Comparison of ENCODE assay signal across 1 cellular context in genomic region chr17:82065638-82066303, GRCh38.
A peak's percentile ranks its signal among the peaks of the same experiment; 100 is the strongest.
TF ChIP-seq lines count a peak whose summit lies in the region.

DUS1L (minus strand) TSS chr17:82065804; CDS start chr17:82065059, 745 bp downstream.

TF ChIP-seq in K562, 482 proteins besides CTCF, POLR2A, EP300 and RAD21 (continued from another document and continues in another):
- TF ChIP-seq TSHZ1 (CRISPR knock-in tag; IDR thresholded peaks at IDR 0.05): no peak
- TF ChIP-seq ETS2 (tag; IDR thresholded peaks at IDR 0.05; ENCODE audit: borderline replicate concordance, poor library complexity, severe bottlenecking): no peak
- 0 out of 2 replicates have a peak, but pooled peaks have one; percentile 19 for TF ChIP-seq ZNF311 (CRISPR knock-in tag; IDR thresholded peaks at IDR 0.05)
- TF ChIP-seq ZNF436 (CRISPR knock-in tag; IDR thresholded peaks at IDR 0.05): no peak
- TF ChIP-seq TARDBP (IDR thresholded peaks at IDR 0.05): no peak; the same call in 1 of the 2 replicates
- no peak for TF ChIP-seq SMARCA5 (IDR thresholded peaks at IDR 0.05)
- no peak for TF ChIP-seq HSF4 (CRISPR knock-in tag; IDR thresholded peaks at IDR 0.05; ENCODE audit: borderline replicate concordance)
- TF ChIP-seq ILF3 (IDR thresholded peaks at IDR 0.05; ENCODE audit: borderline replicate concordance): no peak
- TF ChIP-seq JUND (IDR thresholded peaks at IDR 0.05; ENCODE audit: borderline replicate concordance, low read depth, low read length): peak; percentile 79
- TF ChIP-seq JUND (tag; IDR thresholded peaks at IDR 0.05; ENCODE audit: borderline replicate concordance, low read depth, low read length): no peak; the same call in 2 of the 3 replicates
- no peak for TF ChIP-seq ZNF398 (CRISPR knock-in tag; IDR thresholded peaks at IDR 0.05)
- TF ChIP-seq THRB (CRISPR knock-in tag; conservative IDR thresholded peaks at IDR 0.05): no peak
- no peak for TF ChIP-seq ZNF780A (CRISPR knock-in tag; IDR thresholded peaks at IDR 0.05)
- peak; percentile 81 for TF ChIP-seq MYC (IDR thresholded peaks at IDR 0.05; ENCODE audit: low read depth, low read length)
- no peak; the same call in 1 of the 2 replicates for TF ChIP-seq MYC (CRISPR knock-in tag; IDR thresholded peaks at IDR 0.05; ENCODE audit: borderline replicate concordance, low read depth)
- TF ChIP-seq DACH1 (IDR thresholded peaks at IDR 0.05; ENCODE audit: partially characterized antibody): no peak
- peak; percentile 79; the same call in 1 of the 2 replicates for TF ChIP-seq XRCC5 (IDR thresholded peaks at IDR 0.05; ENCODE audit: low read depth, low read length)
- TF ChIP-seq MXI1 (IDR thresholded peaks at IDR 0.05; ENCODE audit: low read depth, low read length): no peak
- TF ChIP-seq MTA1 (IDR thresholded peaks at IDR 0.05; ENCODE audit: borderline replicate concordance): no peak
- peak; percentile 94 for TF ChIP-seq ESRRA (IDR thresholded peaks at IDR 0.05; ENCODE audit: borderline replicate concordance, low read depth)
- peak; percentile 50; the same call in 1 of the 2 replicates for TF ChIP-seq VEZF1 (CRISPR knock-in tag; IDR thresholded peaks at IDR 0.05)
- TF ChIP-seq, protein P1, sequence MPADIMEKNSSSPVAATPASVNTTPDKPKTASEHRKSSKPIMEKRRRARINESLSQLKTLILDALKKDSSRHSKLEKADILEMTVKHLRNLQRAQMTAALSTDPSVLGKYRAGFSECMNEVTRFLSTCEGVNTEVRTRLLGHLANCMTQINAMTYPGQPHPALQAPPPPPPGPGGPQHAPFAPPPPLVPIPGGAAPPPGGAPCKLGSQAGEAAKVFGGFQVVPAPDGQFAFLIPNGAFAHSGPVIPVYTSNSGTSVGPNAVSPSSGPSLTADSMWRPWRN (IDR thresholded peaks at IDR 0.05; ENCODE audit: low read depth): no peak
- no peak for TF ChIP-seq KLF1 (tag; IDR thresholded peaks at IDR 0.05)
- TF ChIP-seq ZKSCAN1 (IDR thresholded peaks at IDR 0.05; ENCODE audit: low read depth, low read length): peak; percentile 66; the same call in 1 of the 2 replicates
- no peak for TF ChIP-seq ARID2 (IDR thresholded peaks at IDR 0.05)
- TF ChIP-seq BDP1 (IDR thresholded peaks at IDR 0.05; ENCODE audit: insufficient read depth, insufficient read length): no peak
- peak; percentile 81; the same call in 1 of the 2 replicates for TF ChIP-seq ZC3H11A (IDR thresholded peaks at IDR 0.05; ENCODE audit: low read depth, low read length)
- TF ChIP-seq NFE2 (IDR thresholded peaks at IDR 0.05; ENCODE audit: low read depth): no peak
- TF ChIP-seq, protein P2, sequence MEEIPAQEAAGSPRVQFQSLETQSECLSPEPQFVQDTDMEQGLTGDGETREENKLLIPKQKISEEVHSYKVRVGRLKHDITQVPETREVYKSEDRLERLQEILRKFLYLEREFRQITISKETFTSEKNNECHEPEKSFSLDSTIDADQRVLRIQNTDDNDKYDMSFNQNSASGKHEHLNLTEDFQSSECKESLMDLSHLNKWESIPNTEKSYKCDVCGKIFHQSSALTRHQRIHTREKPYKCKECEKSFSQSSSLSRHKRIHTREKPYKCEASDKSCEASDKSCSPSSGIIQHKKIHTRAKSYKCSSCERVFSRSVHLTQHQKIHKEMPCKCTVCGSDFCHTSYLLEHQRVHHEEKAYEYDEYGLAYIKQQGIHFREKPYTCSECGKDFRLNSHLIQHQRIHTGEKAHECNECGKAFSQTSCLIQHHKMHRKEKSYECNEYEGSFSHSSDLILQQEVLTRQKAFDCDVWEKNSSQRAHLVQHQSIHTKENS (CRISPR knock-in tag; IDR thresholded peaks at IDR 0.05): no peak
- TF ChIP-seq SIX5 (IDR thresholded peaks at IDR 0.05; ENCODE audit: borderline replicate concordance in 1 of 2, insufficient read depth in 1 of 2, low read depth in 1 of 2, low read length in 2 of 2): peak; percentile 67 to 69; a peak in 3 of 4 replicates
- TF ChIP-seq, protein P3, sequence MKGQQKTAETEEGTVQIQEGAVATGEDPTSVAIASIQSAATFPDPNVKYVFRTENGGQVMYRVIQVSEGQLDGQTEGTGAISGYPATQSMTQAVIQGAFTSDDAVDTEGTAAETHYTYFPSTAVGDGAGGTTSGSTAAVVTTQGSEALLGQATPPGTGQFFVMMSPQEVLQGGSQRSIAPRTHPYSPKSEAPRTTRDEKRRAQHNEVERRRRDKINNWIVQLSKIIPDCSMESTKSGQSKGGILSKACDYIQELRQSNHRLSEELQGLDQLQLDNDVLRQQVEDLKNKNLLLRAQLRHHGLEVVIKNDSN (CRISPR knock-in tag; IDR thresholded peaks at IDR 0.05): no peak
- TF ChIP-seq ZNF592 (IDR thresholded peaks at IDR 0.05): peak; percentile 92
- TF ChIP-seq, protein P4, sequence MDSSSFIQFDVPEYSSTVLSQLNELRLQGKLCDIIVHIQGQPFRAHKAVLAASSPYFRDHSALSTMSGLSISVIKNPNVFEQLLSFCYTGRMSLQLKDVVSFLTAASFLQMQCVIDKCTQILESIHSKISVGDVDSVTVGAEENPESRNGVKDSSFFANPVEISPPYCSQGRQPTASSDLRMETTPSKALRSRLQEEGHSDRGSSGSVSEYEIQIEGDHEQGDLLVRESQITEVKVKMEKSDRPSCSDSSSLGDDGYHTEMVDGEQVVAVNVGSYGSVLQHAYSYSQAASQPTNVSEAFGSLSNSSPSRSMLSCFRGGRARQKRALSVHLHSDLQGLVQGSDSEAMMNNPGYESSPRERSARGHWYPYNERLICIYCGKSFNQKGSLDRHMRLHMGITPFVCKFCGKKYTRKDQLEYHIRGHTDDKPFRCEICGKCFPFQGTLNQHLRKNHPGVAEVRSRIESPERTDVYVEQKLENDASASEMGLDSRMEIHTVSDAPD (CRISPR knock-in tag; IDR thresholded peaks at IDR 0.05): no peak
- no peak for TF ChIP-seq ELF2 (CRISPR knock-in tag; IDR thresholded peaks at IDR 0.05)
- TF ChIP-seq ZNF197 (CRISPR knock-in tag; IDR thresholded peaks at IDR 0.05; ENCODE audit: low read depth): no peak
- TF ChIP-seq HNRNPUL1 (IDR thresholded peaks at IDR 0.05; ENCODE audit: low read length): no peak
- peak; percentile 58 for TF ChIP-seq MTA2 (IDR thresholded peaks at IDR 0.05; ENCODE audit: low read depth)
- TF ChIP-seq ELF4 (CRISPR knock-in tag; IDR thresholded peaks at IDR 0.05): 0 out of 2 replicates have a peak, but pooled peaks have one; percentile 56
- TF ChIP-seq DMBX1 (CRISPR knock-in tag; IDR thresholded peaks at IDR 0.05; ENCODE audit: borderline replicate concordance): peak; percentile 86; the same call in 1 of the 2 replicates
- TF ChIP-seq RB1 (IDR thresholded peaks at IDR 0.05; ENCODE audit: low read depth): peak; percentile 99
- no peak for TF ChIP-seq PPARD (CRISPR knock-in tag; IDR thresholded peaks at IDR 0.05)
